18 cellular contexts compared by ENCODE assay signal in genomic region chr1:163170331-163170730, GRCh38. TPM values are rescaled to one million over a fixed set of nuclear protein-coding genes. Genes with fewer than 3 reads are reported as not detected.
DNase-seq lines count a peak whose midpoint lies in the region; ATAC-seq and TF ChIP-seq lines count a peak whose summit lies in the region.
"Had no signal": no experiment of that assay in that cellular context is flagged by ENCODE, and none has a peak within 500 bp of the region (broad histone marks: within the 10 kb centered on the region; RNA-seq: fewer than 3 reads in every experiment).

No MANE protein-coding gene starts in this region.

- ATAC-seq in thoracic aorta (ENCODE audit: insufficient number of reproducible peaks, low FRiP score, low read depth), result no peak
- ATAC-seq: body of pancreas; lower lobe of right lung; stimulated activated effector memory CD8-positive, alpha-beta T cell treated with anti-CD3 and anti-CD28 coated beads, Interleukin-12 subunit alpha, Interleukin-12 subunit beta, amount 100 ng/mL, for 72 hours had no signal

- H3K4me1 ChIP-seq in ascending aorta, result peaks cover 0 to 62% of the 10 kb centered on the region in 2 donors
- peaks cover 45 to 90% of the 10 kb centered on the region in 2 donors for H3K4me1 ChIP-seq in thoracic aorta (ENCODE audit: control insufficient read depth in 1 of 2, low read depth in 2 of 2)

- H3K27me3 ChIP-seq in ascending aorta (no peaks in the 10 kb centered on the region), thoracic aorta (replicated peaks; ENCODE audit: insufficient read depth) (no peaks in the 10 kb centered on the region)
- H3K27me3 ChIP-seq: body of pancreas had no signal

- no peak for TF ChIP-seq CTCF in ascending aorta (IDR thresholded peaks at IDR 0.05)
- TF ChIP-seq CTCF in thoracic aorta (IDR thresholded peaks at IDR 0.05), result no peak
- TF ChIP-seq CTCF in GM10248 (IDR thresholded peaks at IDR 0.05; ENCODE audit: control extremely low read depth, extremely low read depth, low read depth, missing control alignments), result no peak
- no peak for TF ChIP-seq CTCF in GM20000 (IDR thresholded peaks at IDR 0.05; ENCODE audit: extremely low read depth, missing control alignments)

- H3K36me3 ChIP-seq in ascending aorta, result peaks cover 2 to 8% of the 10 kb centered on the region in 2 donors
- H3K36me3 ChIP-seq in thoracic aorta, result no peaks in the 10 kb centered on the region
- H3K36me3 ChIP-seq: lower lobe of right lung had no signal

- intact Hi-C loops in ascending aorta (cut with DNase I), result no loop called here

- peak; percentile 34 for DNase-seq in ELR (ENCODE audit: low read depth)
- no peak for DNase-seq in ascending aorta (ENCODE audit: low spot score in 2 of 2)
- DNase-seq in fibroblast of peridontal ligament (ENCODE audit: extremely low read depth), result peak; percentile 50
- DNase-seq in thoracic aorta (ENCODE audit: low spot score), result no peak
- no peak for DNase-seq in GM10248 (ENCODE audit: extremely low spot score)
- DNase-seq in GM20000 (ENCODE audit: low spot score), result no peak
- no peak for DNase-seq in activated effector memory CD4-positive, alpha-beta T cell treated with anti-CD3 and anti-CD28 coated beads, Interleukin-2, amount 50 U/mL, for 16 hours
- DNase-seq: activated naive CD4-positive, alpha-beta T cell treated with Interleukin-2 at 50 U/mL for 16 hours; body of pancreas; C1 segment of cervical spinal cord; head of caudate nucleus; lower lobe of right lung; NCI-H1417 treated with DMSO at 0.1 percent for 48 hours; NCI-H2171; nucleus accumbens; right cardiac atrium; T-helper 1 cell had no signal

- no peaks in the 10 kb centered on the region for H3K9me3 ChIP-seq in ascending aorta
- H3K9me3 ChIP-seq in thoracic aorta, result no peaks in the 10 kb centered on the region
- H3K9me3 ChIP-seq: body of pancreas, lower lobe of right lung had no signal

- CTCF ChIA-PET in GM10248 (lab: Yijun Ruan, JAX), result interaction anchor here (0.7 to 1.3 kb wide), 2 partner anchors 298 to 322 kb away, joined by 4 read pairs; no protein-coding TSS in a partner anchor

- H3K4me3 ChIP-seq in ascending aorta (peak overlapping the region in 1 of 2 donors; percentile 47), thoracic aorta (peak overlapping the region; percentile 49)
- H3K4me3 ChIP-seq: body of pancreas, lower lobe of right lung had no signal

- POLR2A ChIA-PET in GM10248 (lab: Yijun Ruan, JAX), result no interaction called here

- peak overlapping the region; percentile 82 to 85 for H3K27ac ChIP-seq in ascending aorta
- H3K27ac ChIP-seq in thoracic aorta, result peak overlapping the region; percentile 87
- H3K27ac ChIP-seq: body of pancreas, lower lobe of right lung had no signal

RNA-seq across cellular contexts. Expression of gene RGS5, which starts 32.4 kb away (rescaled TPM):
- total RNA-seq in ascending aorta (732 TPM), thoracic aorta (1,000 to 10,000 TPM; 1,210 to 1,385 TPM)

Comparison
In these comparisons a context has a peak if more than half of its experiments do, and no peak if none do; other contexts are left out.
1. DNase-seq: peak in ELR (single experiment) and fibroblast of peridontal ligament (single experiment); none in ascending aorta (0 of 2), thoracic aorta (single experiment), GM10248 (single experiment), GM20000 (single experiment) and activated effector memory CD4-positive, alpha-beta T cell treated with anti-CD3 and anti-CD28 coated beads, Interleukin-2, amount 50 U/mL, for 16 hours (single experiment).